ENCODE assay signal across 11 cellular contexts in the genomic region with DNA sequence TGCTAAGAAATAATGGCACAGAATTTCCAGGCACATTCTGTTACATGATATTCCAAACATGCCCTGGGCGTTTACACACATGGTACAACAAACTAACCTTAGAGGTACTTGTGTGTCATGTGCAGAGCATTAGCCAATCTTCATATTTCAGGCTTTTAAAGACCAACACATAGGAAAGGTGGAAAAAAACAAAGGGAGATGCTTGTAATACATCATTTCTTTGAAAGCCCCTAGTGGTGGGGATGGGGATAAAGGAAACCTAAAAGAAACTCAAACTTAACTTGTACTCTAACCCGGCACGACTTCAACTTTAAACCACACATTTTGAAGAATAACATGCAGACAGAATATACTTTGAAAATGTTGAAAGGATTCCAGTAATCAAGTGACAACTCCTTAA.
DNase-seq lines count a peak whose midpoint lies in the region; ATAC-seq and TF ChIP-seq lines count a peak whose summit lies in the region.
"Had no signal": no experiment of that assay in that cellular context is flagged by ENCODE, and none has a peak within 500 bp of the region (broad histone marks: within the 10 kb centered on the region; RNA-seq: fewer than 3 reads in every experiment).

No MANE protein-coding gene starts in this region.

- peak; percentile 52 for TF ChIP-seq CTCF in DOHH2 (IDR thresholded peaks at IDR 0.05; ENCODE audit: low read depth, low read length, poor library complexity, severe bottlenecking)
- peak; percentile 8; the same call in 1 of the 2 replicates for TF ChIP-seq CTCF in WI38 (IDR thresholded peaks at IDR 0.05; ENCODE audit: low read depth, low read length)
- TF ChIP-seq CTCF in tibial artery (IDR thresholded peaks at IDR 0.05), result no peak
- no peak for TF ChIP-seq CTCF in omental fat pad (IDR thresholded peaks at IDR 0.05)

- H3K4me3 ChIP-seq in DOHH2 (ENCODE audit: low read length) (no peak overlapping the region), WI38 (ENCODE audit: low read depth, low read length) (no peak overlapping the region), tibial artery (no peak overlapping the region)
- no peak overlapping the region for H3K4me3 ChIP-seq in Jurkat, Clone E6-1 (ENCODE audit: low read length)

- intact Hi-C loops in tibial artery (cut with DNase I; ENCODE audit: low total_unique reads), result no loop called here

- H3K36me3 ChIP-seq in DOHH2 (ENCODE audit: control insufficient read depth, low read length) (no peaks in the 10 kb centered on the region), tibial artery (no peaks in the 10 kb centered on the region)
- H3K36me3 ChIP-seq: neutrophil had no signal

- ATAC-seq in GM19397 (IDR thresholded peaks at IDR 0.05; ENCODE audit: unreplicated experiment) (no peak), omental fat pad (ENCODE audit: low FRiP score) (no peak)

- no peaks in the 10 kb centered on the region for H3K9me3 ChIP-seq in DOHH2 (ENCODE audit: control insufficient read depth, insufficient read depth, low read length)
- H3K9me3 ChIP-seq in tibial artery, result no peaks in the 10 kb centered on the region
- H3K9me3 ChIP-seq: neutrophil had no signal

- H3K27me3 ChIP-seq in DOHH2 (ENCODE audit: control insufficient read depth, low read length), result no peaks in the 10 kb centered on the region
- H3K27me3 ChIP-seq in tibial artery, result no peaks in the 10 kb centered on the region
- H3K27me3 ChIP-seq: neutrophil had no signal

- H3K4me1 ChIP-seq in DOHH2 (ENCODE audit: control insufficient read depth, low read length) (no peaks in the 10 kb centered on the region), tibial artery (no peaks in the 10 kb centered on the region)

- H3K9me2 ChIP-seq in DOHH2 (replicated peaks; ENCODE audit: control insufficient read depth, low read length), result no peaks in the 10 kb centered on the region

- no peaks in the 10 kb centered on the region for H3F3A ChIP-seq in DOHH2 (ENCODE audit: control insufficient read depth, insufficient read depth)

- no peak overlapping the region for H3K4me2 ChIP-seq in DOHH2 (ENCODE audit: low read length)

- H3K27ac ChIP-seq in DOHH2 (ENCODE audit: low read depth, low read length) (no peak overlapping the region), tibial artery (no peak overlapping the region)
- H3K27ac ChIP-seq: neutrophil had no signal

- DNase-seq in Jurkat, Clone E6-1 (ENCODE audit: low read depth, low spot score), result peak; percentile 23
- peak; percentile 14 for DNase-seq in iPS-NIHi7 (ENCODE audit: extremely low spot score)
- no peak for DNase-seq in activated CD4-positive, alpha-beta T cell treated with anti-CD3 and anti-CD28 coated beads for 4 hours
- DNase-seq in tibial artery, result no peak
- no peak for DNase-seq in omental fat pad (ENCODE audit: low spot score)
- DNase-seq: dermis blood vessel endothelial cell, NCI-H446 had no signal

- H4K20me1 ChIP-seq in DOHH2 (ENCODE audit: control insufficient read depth, insufficient read depth, low read depth, low read length), result no peaks in the 10 kb centered on the region

- H3K79me2 ChIP-seq in DOHH2 (ENCODE audit: control insufficient read depth, low read length), result no peaks in the 10 kb centered on the region

Comparison
In these comparisons a context has a peak if more than half of its experiments do, and no peak if none do; other contexts are left out.
1. CTCF ChIP-seq: peak in DOHH2 (single experiment) and WI38 (single experiment); none in tibial artery (0 of 2) and omental fat pad (0 of 3).
2. DNase-seq: peak in Jurkat, Clone E6-1 (single experiment) and iPS-NIHi7 (single experiment); none in activated CD4-positive, alpha-beta T cell treated with anti-CD3 and anti-CD28 coated beads for 4 hours (0 of 2), tibial artery (0 of 2) and omental fat pad (single experiment).